ENCODE assay signal across 14 cellular contexts in the genomic region with DNA sequence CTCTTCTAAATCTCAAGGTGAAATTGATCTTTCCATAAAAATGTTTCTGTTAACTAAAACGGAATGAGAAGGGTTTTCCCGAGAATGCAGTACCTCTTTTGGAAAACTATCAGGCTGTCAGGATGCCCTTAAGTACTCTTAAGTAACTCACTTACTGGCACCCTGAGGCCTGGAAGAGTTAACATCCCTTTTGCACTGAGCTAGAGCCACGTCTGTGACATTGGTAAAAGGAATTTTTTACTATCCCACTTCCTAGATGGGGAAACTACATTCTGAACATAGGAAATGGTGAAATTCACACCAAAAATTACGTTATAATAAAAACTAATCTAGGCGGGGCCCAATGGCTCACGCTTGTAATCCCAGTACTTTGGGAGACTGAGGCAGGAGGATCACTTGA.
"Had no signal": no experiment of that assay in that cellular context is flagged by ENCODE, and none has a peak within 500 bp of the region (broad histone marks: within the 10 kb centered on the region; RNA-seq: fewer than 3 reads in every experiment).

No MANE protein-coding gene starts in this region.

- DNase-seq: activated CD4-positive, alpha-beta T cell treated with anti-CD3 and anti-CD28 coated beads, Interleukin-2, amount 10 ng/mL, durations not matched to agents 24 days and 14 days; activated CD8-positive, alpha-beta memory T cell treated with anti-CD3 and anti-CD28 coated beads for 24 hours; activated naive CD4-positive, alpha-beta T cell treated with anti-CD3 and anti-CD28 coated beads for 36 hours; effector memory CD8-positive, alpha-beta T cell; immature natural killer cell; nephron progenitor cell; SK-N-SH; T-helper 1 cell; tibial artery had no signal

- H3K36me3 ChIP-seq: adrenal gland, tibial artery had no signal

- ATAC-seq: effector memory CD8-positive, alpha-beta T cell; WTC11 had no signal

- H3K4me3 ChIP-seq: adrenal gland, tibial artery had no signal

- H3K9me3 ChIP-seq: adrenal gland, SK-N-SH, tibial artery had no signal

- H3K27ac ChIP-seq: epithelial cell of prostate had no signal

- H3K27me3 ChIP-seq: adrenal gland, tibial artery had no signal

- H3K4me3 Mint-ChIP-seq: activated CD4-positive, alpha-beta T cell treated with anti-CD3 and anti-CD28 coated beads, Interleukin-2, amount 10 ng/mL, durations not matched to agents 24 days and 14 days; activated naive CD4-positive, alpha-beta T cell treated with anti-CD3 and anti-CD28 coated beads for 36 hours; central memory CD8-positive, alpha-beta T cell; effector memory CD8-positive, alpha-beta T cell; immature natural killer cell; nephron progenitor cell; stimulated activated effector memory CD8-positive, alpha-beta T cell treated with anti-CD3 and anti-CD28 coated beads, Interleukin-12 subunit alpha, Interleukin-12 subunit beta, amount 100 ng/mL, for 72 hours; WTC11 had no signal

- H3K36me3 Mint-ChIP-seq: immature natural killer cell; stimulated activated effector memory CD8-positive, alpha-beta T cell treated with anti-CD3 and anti-CD28 coated beads, Interleukin-12 subunit alpha, Interleukin-12 subunit beta, amount 100 ng/mL, for 72 hours had no signal

- H3K4me1 Mint-ChIP-seq: activated CD4-positive, alpha-beta T cell treated with anti-CD3 and anti-CD28 coated beads, Interleukin-2, amount 10 ng/mL, durations not matched to agents 24 days and 14 days; central memory CD8-positive, alpha-beta T cell; immature natural killer cell; stimulated activated effector memory CD8-positive, alpha-beta T cell treated with anti-CD3 and anti-CD28 coated beads, Interleukin-12 subunit alpha, Interleukin-12 subunit beta, amount 100 ng/mL, for 72 hours had no signal

- H3K27ac Mint-ChIP-seq: activated CD4-positive, alpha-beta T cell treated with anti-CD3 and anti-CD28 coated beads, Interleukin-2, amount 10 ng/mL, durations not matched to agents 24 days and 14 days; activated naive CD4-positive, alpha-beta T cell treated with anti-CD3 and anti-CD28 coated beads for 36 hours; effector memory CD8-positive, alpha-beta T cell; immature natural killer cell; stimulated activated effector memory CD8-positive, alpha-beta T cell treated with anti-CD3 and anti-CD28 coated beads, Interleukin-12 subunit alpha, Interleukin-12 subunit beta, amount 100 ng/mL, for 72 hours; WTC11 had no signal

- H3K9me3 Mint-ChIP-seq: central memory CD8-positive, alpha-beta T cell; effector memory CD8-positive, alpha-beta T cell had no signal
